ENCODE assay signal across 8 cellular contexts in the genomic region with DNA sequence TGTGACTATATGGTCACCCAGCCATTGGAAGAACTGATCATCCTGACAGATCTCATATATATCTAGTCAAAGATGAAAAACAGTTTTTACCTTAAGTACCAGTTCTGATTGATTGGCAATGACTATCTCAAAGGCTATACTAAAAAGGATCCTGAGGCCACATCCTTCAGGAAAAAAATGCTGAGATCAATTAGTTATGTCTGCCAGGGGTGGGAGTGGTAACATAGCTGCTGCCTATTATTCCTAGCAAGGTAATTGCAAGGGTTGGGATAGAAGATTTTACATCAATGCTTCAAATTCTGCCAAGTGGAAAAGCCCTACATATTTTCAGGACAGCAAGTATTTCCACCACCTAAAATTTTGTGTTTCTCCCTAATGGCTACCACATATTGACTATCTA.
"Had no signal": no experiment of that assay in that cellular context is flagged by ENCODE, and none has a peak within 500 bp of the region (broad histone marks: within the 10 kb centered on the region; RNA-seq: fewer than 3 reads in every experiment).

No MANE protein-coding gene starts in this region.

- DNase-seq: H9, HCEC 1CT, HFFc6, KG1 had no signal

- FAIRE-seq: H54, HepG2 had no signal

- H3K4me3 ChIP-seq: GM23338 had no signal

- H3K4me2 ChIP-seq: GM23338 had no signal

- H3K27ac ChIP-seq: HL-60 had no signal

- H2AFZ ChIP-seq: GM23338 had no signal
